ENCODE assay signal across 8 cellular contexts in the genomic region with DNA sequence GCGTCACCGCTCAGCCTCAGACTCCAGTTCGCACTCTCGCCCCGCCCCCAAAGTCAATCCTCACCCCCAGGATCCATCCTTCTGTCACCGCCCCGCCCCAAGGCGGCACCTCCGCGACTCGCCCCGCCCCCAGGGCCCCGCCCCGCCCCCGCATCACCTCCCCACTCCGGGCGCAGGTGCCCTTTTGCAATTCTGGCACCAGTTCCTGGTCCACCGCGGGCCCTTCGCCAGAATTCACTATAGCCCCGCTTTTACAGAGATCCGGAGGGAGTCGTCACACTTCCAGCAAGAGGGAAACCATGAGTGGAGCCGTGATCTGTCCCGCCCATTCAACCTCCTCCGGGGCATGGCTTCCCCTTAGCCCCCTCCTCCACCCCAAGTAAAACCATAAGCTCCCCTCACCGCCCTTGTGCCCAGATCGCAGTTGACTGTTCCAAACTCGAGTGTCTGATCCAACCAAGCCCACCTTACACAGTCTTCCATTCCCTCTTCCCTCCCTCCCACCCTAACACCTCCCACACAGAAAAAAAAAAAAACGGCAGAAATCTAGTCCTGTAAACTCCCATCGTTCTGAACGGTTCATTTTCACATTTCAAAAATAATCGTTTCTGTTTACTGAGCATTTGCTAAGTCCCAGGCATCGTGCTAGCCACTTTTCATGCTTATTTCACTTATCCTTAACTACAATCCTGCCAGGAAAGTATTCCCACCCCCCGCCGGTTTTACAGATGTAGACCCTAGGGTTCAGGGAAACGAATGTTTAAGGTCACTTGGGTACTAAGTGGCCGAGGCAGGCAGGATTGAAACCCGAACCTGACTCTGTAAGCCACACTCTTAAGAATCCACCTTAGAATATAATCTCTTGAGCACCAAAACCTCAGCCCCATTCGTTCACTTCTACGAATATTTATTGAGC. TPM values are rescaled to one million over a fixed set of nuclear protein-coding genes. Genes with fewer than 3 reads are reported as not detected.
A peak's percentile ranks its signal among the peaks of the same experiment; 100 is the strongest.
DNase-seq lines count a peak whose midpoint lies in the region; ATAC-seq and TF ChIP-seq lines count a peak whose summit lies in the region.

No MANE protein-coding gene starts in this region.

- no peaks in the 10 kb centered on the region for H3K36me3 Mint-ChIP-seq in activated naive CD8-positive, alpha-beta T cell treated with anti-CD3 and anti-CD28 coated beads for 36 hours

- H3K27ac Mint-ChIP-seq in activated naive CD8-positive, alpha-beta T cell treated with anti-CD3 and anti-CD28 coated beads for 36 hours = peak overlapping the region; percentile 98

- DNase-seq in NCI-H1417 (lab: John Stamatoyannopoulos, UW) (peak; percentile 40 to 66 (median 60)), NCI-H1417 treated with DMSO at 0.1 percent for 48 hours (lab: John Stamatoyannopoulos, UW) (no peak), H7 (no peak), NAMALWA (ENCODE audit: low spot score) (peak; percentile 69), left cardiac atrium (peak; percentile 99), psoas muscle (peak in 1 of 2 donors; percentile 99), kidney glomerular epithelial cell (lab: John Stamatoyannopoulos, UW) (no peak)
- peak; percentile 99 for DNase-seq in activated naive CD8-positive, alpha-beta T cell treated with anti-CD3 and anti-CD28 coated beads for 36 hours

- peaks cover 45% of the 10 kb centered on the region for H3K4me1 Mint-ChIP-seq in activated naive CD8-positive, alpha-beta T cell treated with anti-CD3 and anti-CD28 coated beads for 36 hours

- H3K36me3 ChIP-seq in H7 (replicated peaks; ENCODE audit: control insufficient read depth, insufficient read depth, low read length) (no peaks in the 10 kb centered on the region), psoas muscle (ENCODE audit: insufficient read depth in 1 of 2, low read depth in 1 of 2) (peaks cover 0 to 14% of the 10 kb centered on the region in 2 donors)

- no peak for TF ChIP-seq CTCF in psoas muscle (IDR thresholded peaks at IDR 0.05)

- H3K27me3 Mint-ChIP-seq in activated naive CD8-positive, alpha-beta T cell treated with anti-CD3 and anti-CD28 coated beads for 36 hours = no peaks in the 10 kb centered on the region

- peak overlapping the region; percentile 85 for H3K4me3 Mint-ChIP-seq in activated naive CD8-positive, alpha-beta T cell treated with anti-CD3 and anti-CD28 coated beads for 36 hours

- ATAC-seq in left cardiac atrium (peak; percentile 6 to 80), psoas muscle (peak; percentile 1 to 75 (median 38))

- no peaks in the 10 kb centered on the region for H3K9me3 ChIP-seq in psoas muscle

- intact Hi-C loops in left cardiac atrium (cut with DNase I) = no loop called here
- intact Hi-C loops in psoas muscle (cut with DNase I) = loop anchor here in 1 of 2 donors (5.0 kb wide), 2 partner anchors 92 to 212 kb away; a partner anchor contains a TSS

- WGBS in psoas muscle, 3 donors = 2 to 4% (median 2%) methylated on average over 36 to 41 of the region's 41 CpGs

- H3K27me3 ChIP-seq in H7 (ENCODE audit: control insufficient read depth, insufficient read depth, low read length) (no peaks in the 10 kb centered on the region), psoas muscle (ENCODE audit: insufficient read depth in 3 of 3, low read length in 2 of 3) (no peaks in the 10 kb centered on the region)

- peak overlapping the region; percentile 53 for H3K4me3 ChIP-seq in H7 (ENCODE audit: insufficient read depth, low read depth, low read length)
- peak overlapping the region; percentile 87 for H3K4me3 ChIP-seq in psoas muscle

- peaks cover 26% of the 10 kb centered on the region for H3K4me1 ChIP-seq in psoas muscle

- H3K27ac ChIP-seq in psoas muscle = peak overlapping the region; percentile 90

- H3K9me3 Mint-ChIP-seq in activated naive CD8-positive, alpha-beta T cell treated with anti-CD3 and anti-CD28 coated beads for 36 hours = no peaks in the 10 kb centered on the region

RNA-seq across cellular contexts. Expression of a gene that starts 1.3 kb away (rescaled TPM):
- 14.1 and 15.0 TPM in 2 replicates for total RNA-seq in H7 (2014; rRNA removed; shearing (Covaris generic))
- 1 to 10 TPM; 6.5 to 9.1 TPM for total RNA-seq in activated naive CD8-positive, alpha-beta T cell treated with anti-CD3 and anti-CD28 coated beads for 36 hours
- total RNA-seq in left cardiac atrium = 1 to 10 TPM; 8.5 to 9.8 TPM
- total RNA-seq in psoas muscle = 1 to 10 TPM; 6.1 to 8.9 (median 7.4) TPM
- polyA plus RNA-seq in psoas muscle = 10 to 100 TPM in 1 of 3 donors, 1 to 10 TPM in 2; 5.3 to 10.5 (median 9.9) TPM

RNA-seq across cellular contexts. Expression of a gene that starts 1.3 kb away (rescaled TPM):
- total RNA-seq in H7 (2014; rRNA removed; shearing (Covaris generic)) = 14.7 and 15.7 TPM in 2 replicates
- 10 to 100 TPM; 12.2 to 12.8 TPM for total RNA-seq in activated naive CD8-positive, alpha-beta T cell treated with anti-CD3 and anti-CD28 coated beads for 36 hours
- total RNA-seq in left cardiac atrium (10 to 100 TPM; 17.1 to 17.7 TPM), psoas muscle (10 to 100 TPM; 17.2 to 29.9 (median 22.7) TPM)
- polyA plus RNA-seq in psoas muscle = 10 to 100 TPM in 1 of 3 donors, 1 to 10 TPM in 2; 6.8 to 16.2 (median 6.8) TPM

RNA-seq across cellular contexts. Expression of a gene that starts 49.4 kb away (rescaled TPM):
- total RNA-seq in H7 (2014; rRNA removed; shearing (Covaris generic)) = not detected in 2 replicates
- total RNA-seq in activated naive CD8-positive, alpha-beta T cell treated with anti-CD3 and anti-CD28 coated beads for 36 hours = not detected
- total RNA-seq in left cardiac atrium (not detected), psoas muscle (under 1 TPM in 1 of 4 donors, not detected in 3; 0.36 TPM)
- not detected for polyA plus RNA-seq in psoas muscle

RNA-seq across cellular contexts. Expression of a gene that starts 59.5 kb away (rescaled TPM):
- total RNA-seq in H7 (2014; rRNA removed; shearing (Covaris generic)) = 6.9 and 7.8 TPM in 2 replicates
- 10 to 100 TPM; 25.4 to 26.2 TPM for total RNA-seq in activated naive CD8-positive, alpha-beta T cell treated with anti-CD3 and anti-CD28 coated beads for 36 hours
- total RNA-seq in left cardiac atrium (under 1 TPM in 1 of 2 donors, not detected in 1; 0.13 TPM), psoas muscle (10 to 100 TPM in 1 of 4 donors, 1 to 10 TPM in 3; 2.6 to 12.6 (median 3.4) TPM)
- polyA plus RNA-seq in psoas muscle = 1 to 10 TPM; 2.6 to 8.1 (median 7.2) TPM

Comparison
In these comparisons a context has a peak if more than half of its experiments do, and no peak if none do; other contexts are left out.
1. DNase-seq: peak in NCI-H1417 (3 of 3), NAMALWA (single experiment), activated naive CD8-positive, alpha-beta T cell treated with anti-CD3 and anti-CD28 coated beads for 36 hours (single experiment) and left cardiac atrium (single experiment); none in NCI-H1417 treated with DMSO at 0.1 percent for 48 hours (single experiment), H7 (single experiment) and kidney glomerular epithelial cell (single experiment).